12 cellular contexts compared by ENCODE assay signal in genomic region chr4:111618908-111619307, GRCh38.
"Had no signal": no experiment of that assay in that cellular context is flagged by ENCODE, and none has a peak within 500 bp of the region (broad histone marks: within the 10 kb centered on the region; RNA-seq: fewer than 3 reads in every experiment).

No MANE protein-coding gene starts in this region.

- H3K27ac ChIP-seq: breast epithelium, left lung, ovary had no signal

- DNase-seq: activated CD4-positive, CD25-positive, alpha-beta regulatory T cell; activated effector memory CD4-positive, alpha-beta T cell treated with Interleukin-2 at 50 U/mL for 16 hours; amygdala; glutamatergic neuron; left lung; ovary; stimulated activated CD4-positive, alpha-beta T cell treated with anti-CD3 and anti-CD28 coated beads, Interleukin-2, amount 100 ng/mL, for 48 hours; stimulated activated naive CD8-positive, alpha-beta T cell treated with anti-CD3 and anti-CD28 coated beads, Interleukin-15, Interleukin-2, amounts not matched to agents 100 U/mL and 50 U/mL, for 24 hours; T-helper 2 cell had no signal

- H3K27ac Mint-ChIP-seq: activated naive CD4-positive, alpha-beta T cell treated with anti-CD3 and anti-CD28 coated beads, Interleukin-2, amount 50 U/mL, for 72 hours; memory B cell had no signal

- H3K36me3 ChIP-seq: breast epithelium, left lung, ovary had no signal

- H3K4me3 Mint-ChIP-seq: memory B cell had no signal

- ATAC-seq: activated naive CD4-positive, alpha-beta T cell treated with anti-CD3 and anti-CD28 coated beads, Interleukin-2, amount 50 U/mL, for 72 hours; left lung; stimulated activated naive CD8-positive, alpha-beta T cell treated with anti-CD3 and anti-CD28 coated beads, Interleukin-15, Interleukin-2, amounts not matched to agents 100 U/mL and 50 U/mL, for 24 hours had no signal

- H3K4me1 ChIP-seq: breast epithelium, left lung had no signal

- H3K4me1 Mint-ChIP-seq: memory B cell had no signal

- H3K4me3 ChIP-seq: breast epithelium, left lung, ovary had no signal

- H3K36me3 Mint-ChIP-seq: activated naive CD4-positive, alpha-beta T cell treated with anti-CD3 and anti-CD28 coated beads, Interleukin-2, amount 50 U/mL, for 72 hours; memory B cell had no signal

- H3K27me3 ChIP-seq: breast epithelium, left lung, ovary had no signal
